1 cellular context compared by ENCODE assay signal in genomic region chr3:69079269-69080159, GRCh38.
TF ChIP-seq lines count a peak whose summit lies in the region.

No MANE protein-coding gene starts in this region.

TF ChIP-seq in H1, 55 proteins besides CTCF, POLR2A, EP300 and RAD21:
- peak; percentile 73 for TF ChIP-seq PHF8 (conservative IDR thresholded peaks at IDR 0.05; ENCODE audit: low read depth, low read length)
- peak; percentile 66 for TF ChIP-seq ASH2L (IDR thresholded peaks at IDR 0.05; ENCODE audit: low read length)
- TF ChIP-seq SIRT6 (IDR thresholded peaks at IDR 0.05; ENCODE audit: low read length), result no peak
- TF ChIP-seq TBP (IDR thresholded peaks at IDR 0.05; ENCODE audit: low read depth, low read length), result no peak
- TF ChIP-seq KDM4A (IDR thresholded peaks at IDR 0.05; ENCODE audit: low read depth, low read length, severe bottlenecking), result peak; percentile 39
- no peak for TF ChIP-seq JUN (IDR thresholded peaks at IDR 0.05; ENCODE audit: low read depth, low read length)
TF ChIP-seq in H1: peak in this region for 3.
